In genomic region chr3:150005243-150006102, GRCh38 we compare ENCODE assay signal across 17 cellular contexts. TPM values are rescaled to one million over a fixed set of nuclear protein-coding genes. Genes with fewer than 3 reads are reported as not detected.
DNase-seq lines count a peak whose midpoint lies in the region; ATAC-seq and TF ChIP-seq lines count a peak whose summit lies in the region.
"Had no signal": no experiment of that assay in that cellular context is flagged by ENCODE, and none has a peak within 500 bp of the region (broad histone marks: within the 10 kb centered on the region; RNA-seq: fewer than 3 reads in every experiment).

No MANE protein-coding gene starts in this region.

- H3K4me3 Mint-ChIP-seq in endothelial cell (ENCODE audit: unreplicated experiment): no peak overlapping the region
- H3K4me3 Mint-ChIP-seq: activated T-cell treated with anti-CD3 and anti-CD28 coated beads, Interleukin-2, amount 50 U/mL, for 4 hours; T-helper 1 cell treated with Interleukin-12 subunit alpha and Interleukin-12 subunit beta and Interleukin-4 antibody, amounts not matched to agents 30 μg/mL and 1 μg/mL, for 36 hours had no signal

- DNase-seq in ELR (ENCODE audit: low read depth): peak; percentile 84
- DNase-seq in OCI-M1 (lab: John Stamatoyannopoulos, UW): peak; percentile 2
- peak; percentile 12 for DNase-seq in dermis blood vessel endothelial cell
- no peak for DNase-seq in osteoblast (ENCODE audit: insufficient read length, low spot score, missing footprints)
- DNase-seq in endothelial cell (ENCODE audit: low spot score): no peak
- no peak for DNase-seq in AML-193 (lab: John Stamatoyannopoulos, UW)
- DNase-seq in aorta: no peak
- DNase-seq: activated CD4-positive, alpha-beta T cell treated with anti-CD3 and anti-CD28 coated beads for 4 hours; activated T-cell treated with anti-CD3 and anti-CD28 coated beads, Interleukin-2, amount 50 U/mL, for 4 hours; islet precursor cell; NCI-H1436; NCI-H510A treated with DMSO at 0.1 percent for 48 hours had no signal

- H3K36me3 Mint-ChIP-seq in endothelial cell (ENCODE audit: low read depth, unreplicated experiment): no peaks in the 10 kb centered on the region

- intact Hi-C loops in aorta (cut with DNase I): no loop called here

- H3K27me3 ChIP-seq in osteoblast (ENCODE audit: insufficient read depth, low read length) (no peaks in the 10 kb centered on the region), aorta (ENCODE audit: control insufficient read depth in 1 of 2, insufficient read depth in 2 of 2, low read length in 1 of 2) (no peaks in the 10 kb centered on the region)
- H3K27me3 ChIP-seq: BLaER1, gastroesophageal sphincter had no signal

- H3K36me3 ChIP-seq in osteoblast (ENCODE audit: insufficient read depth, low read length) (no peaks in the 10 kb centered on the region), aorta (ENCODE audit: control insufficient read depth in 1 of 2, insufficient read depth in 2 of 2, low read length in 1 of 2) (no peaks in the 10 kb centered on the region)
- H3K36me3 ChIP-seq: BLaER1, gastroesophageal sphincter had no signal

- no peaks in the 10 kb centered on the region for H3K9me3 Mint-ChIP-seq in endothelial cell (ENCODE audit: unreplicated experiment)
- H3K9me3 Mint-ChIP-seq: activated T-cell treated with anti-CD3 and anti-CD28 coated beads, Interleukin-2, amount 50 U/mL, for 4 hours; T-helper 1 cell treated with Interleukin-12 subunit alpha and Interleukin-12 subunit beta and Interleukin-4 antibody, amounts not matched to agents 30 μg/mL and 1 μg/mL, for 36 hours had no signal

- no peak for TF ChIP-seq CTCF in osteoblast (IDR thresholded peaks at IDR 0.05; ENCODE audit: extremely low read depth, low read depth, low read length)
- no peak for TF ChIP-seq CTCF in endothelial cell (IDR thresholded peaks at IDR 0.05; ENCODE audit: unreplicated experiment)

- no peak for ATAC-seq in HG02763 (IDR thresholded peaks at IDR 0.05; ENCODE audit: unreplicated experiment)
- no peak for ATAC-seq in aorta (ENCODE audit: low FRiP score)
- ATAC-seq: activated T-cell treated with anti-CD3 and anti-CD28 coated beads, Interleukin-2, amount 50 U/mL, for 4 hours; gastroesophageal sphincter; Panc1 had no signal

- no peaks in the 10 kb centered on the region for H3K27me3 Mint-ChIP-seq in endothelial cell (ENCODE audit: unreplicated experiment)

- H2AFZ ChIP-seq in osteoblast (ENCODE audit: low read length): no peak overlapping the region

- H3K27ac Mint-ChIP-seq in endothelial cell (ENCODE audit: unreplicated experiment): no peak overlapping the region
- H3K27ac Mint-ChIP-seq: T-helper 1 cell treated with Interleukin-12 subunit alpha and Interleukin-12 subunit beta and Interleukin-4 antibody, amounts not matched to agents 30 μg/mL and 1 μg/mL, for 36 hours had no signal

- 89% methylated on average over 4 of the region's 4 CpGs for WGBS in aorta, 2 donors

- no peaks in the 10 kb centered on the region for H3K9me3 ChIP-seq in osteoblast (ENCODE audit: low read depth, low read length)
- H3K9me3 ChIP-seq in aorta (ENCODE audit: control insufficient read depth, low read length): no peaks in the 10 kb centered on the region
- H3K9me3 ChIP-seq: BLaER1, gastroesophageal sphincter had no signal

- peaks cover 8% of the 10 kb centered on the region for H3K4me1 Mint-ChIP-seq in endothelial cell (ENCODE audit: unreplicated experiment)

- H3K4me1 ChIP-seq in osteoblast (ENCODE audit: insufficient read depth, low read length): peaks cover 17% of the 10 kb centered on the region
- no peaks in the 10 kb centered on the region for H3K4me1 ChIP-seq in aorta (ENCODE audit: control insufficient read depth in 1 of 2, insufficient read depth in 2 of 2, low read length in 2 of 2)
- H3K4me1 ChIP-seq: BLaER1, gastroesophageal sphincter had no signal

- peak overlapping the region; percentile 17 for H3K4me2 ChIP-seq in osteoblast (ENCODE audit: insufficient read depth, low read length)
- H3K4me2 ChIP-seq: BLaER1 had no signal

- H3K4me3 ChIP-seq in osteoblast (ENCODE audit: insufficient read depth, low read length): no peak overlapping the region
- no peak overlapping the region for H3K4me3 ChIP-seq in aorta (ENCODE audit: low read length in 2 of 2)
- H3K4me3 ChIP-seq: BLaER1, gastroesophageal sphincter had no signal

- no peaks in the 10 kb centered on the region for H4K20me1 ChIP-seq in osteoblast (ENCODE audit: insufficient read depth, low read length)
- H4K20me1 ChIP-seq: BLaER1 had no signal

- H3K27ac ChIP-seq in osteoblast (ENCODE audit: low read depth, low read length): peak overlapping the region; percentile 6
- H3K27ac ChIP-seq in aorta (ENCODE audit: low read depth in 1 of 2, low read length in 2 of 2): no peak overlapping the region
- H3K27ac ChIP-seq: BLaER1, gastroesophageal sphincter had no signal

- H3K79me2 ChIP-seq in osteoblast (ENCODE audit: insufficient read depth, low read length): no peaks in the 10 kb centered on the region

RNA-seq across cellular contexts. Expression of gene PFN2, which starts 34.8 kb away (rescaled TPM):
- total RNA-seq in dermis blood vessel endothelial cell (16.8 and 39.8 TPM in 2 replicates), osteoblast (183 and 204 TPM in 2 replicates), endothelial cell (ENCODE audit: unreplicated experiment) (102 TPM), aorta (100 to 1,000 TPM; 115 to 127 TPM)
- 100 to 1,000 TPM; 163 to 185 TPM for polyA plus RNA-seq in aorta

Comparison
In these comparisons a context has a peak if more than half of its experiments do, and no peak if none do; other contexts are left out.
1. DNase-seq: peak in ELR (single experiment), OCI-M1 (single experiment) and dermis blood vessel endothelial cell (single experiment); none in osteoblast (single experiment), endothelial cell (single experiment), AML-193 (0 of 2) and aorta (0 of 2).